ENCODE assay signal across 11 cellular contexts in the genomic region with DNA sequence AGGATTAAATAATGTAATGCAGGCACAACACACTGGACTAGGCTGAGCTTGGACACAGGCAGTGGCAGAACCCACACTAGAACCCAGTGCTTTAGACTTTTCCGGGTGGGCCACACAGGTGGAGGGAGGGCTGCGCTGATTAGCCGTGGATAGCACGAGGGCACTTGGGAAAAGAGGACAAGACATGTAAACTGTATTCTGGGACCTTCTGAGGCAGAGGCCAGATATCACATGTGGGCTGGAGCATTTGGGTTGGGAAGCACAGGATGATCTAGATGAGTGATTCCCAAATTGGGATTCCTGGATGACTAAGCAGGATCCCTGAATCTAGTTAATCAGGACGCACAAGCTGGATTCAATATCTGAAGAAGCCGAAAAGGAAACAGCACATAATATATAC. TPM values are rescaled to one million over a fixed set of nuclear protein-coding genes. Genes with fewer than 3 reads are reported as not detected.
DNase-seq lines count a peak whose midpoint lies in the region; ATAC-seq and TF ChIP-seq lines count a peak whose summit lies in the region.
"Had no signal": no experiment of that assay in that cellular context is flagged by ENCODE, and none has a peak within 500 bp of the region (broad histone marks: within the 10 kb centered on the region; RNA-seq: fewer than 3 reads in every experiment).

No MANE protein-coding gene starts in this region.

- intact Hi-C loops in lower lobe of right lung (cut with DNase I), result no loop called here

- no peak overlapping the region for H3K4me3 ChIP-seq in HUES48 (ENCODE audit: low read depth, low read length)
- no peak overlapping the region for H3K4me3 ChIP-seq in choroid plexus epithelial cell (ENCODE audit: low read depth, low read length)
- no peak overlapping the region for H3K4me3 ChIP-seq in lower lobe of right lung

- no peak overlapping the region for H3K9ac ChIP-seq in HUES48 (ENCODE audit: low read depth, low read length)

- H3K36me3 ChIP-seq in HUES48 (ENCODE audit: control insufficient read depth, insufficient read depth, low read length) (no peaks in the 10 kb centered on the region), lower lobe of right lung (peaks cover 5% of the 10 kb centered on the region)

- H3K27me3 ChIP-seq in HUES48 (ENCODE audit: control insufficient read depth, insufficient read depth, low read length), result peaks cover 53% of the 10 kb centered on the region
- no peaks in the 10 kb centered on the region for H3K27me3 ChIP-seq in lower lobe of right lung (ENCODE audit: low read depth)

- ATAC-seq in lower lobe of right lung, result no peak
- ATAC-seq in GM21717 (IDR thresholded peaks at IDR 0.05; ENCODE audit: unreplicated experiment), result no peak
- no peak for ATAC-seq in GM19463 (IDR thresholded peaks at IDR 0.05; ENCODE audit: unreplicated experiment)

- DNase-seq in choroid plexus epithelial cell (ENCODE audit: low read depth), result peak; percentile 19
- DNase-seq in lower lobe of right lung, result no peak
- no peak for DNase-seq in NCI-H748 (lab: John Stamatoyannopoulos, UW; ENCODE audit: unreplicated experiment)
- DNase-seq in effector CD8-positive, alpha-beta T cell (lab: John Stamatoyannopoulos, UW), result no peak
- DNase-seq: activated CD4-positive, CD25-positive, alpha-beta regulatory T cell treated with anti-CD3 and anti-CD28 coated beads, Interleukin-2, amount 50 U/mL, for 72 hours; NCI-H146; stimulated activated CD4-positive, alpha-beta T cell treated with anti-CD3 and anti-CD28 coated beads, Interleukin-4, amount 100 ng/mL, for 24 hours had no signal

- H3K9me3 ChIP-seq in HUES48 (ENCODE audit: control insufficient read depth, insufficient read depth, low read length) (no peaks in the 10 kb centered on the region), lower lobe of right lung (no peaks in the 10 kb centered on the region)

- H3K4me1 ChIP-seq in HUES48 (ENCODE audit: control insufficient read depth, insufficient read depth, low read length) (peaks cover 59% of the 10 kb centered on the region), lower lobe of right lung (peaks cover 100% of the 10 kb centered on the region)

- no peak for TF ChIP-seq CTCF in choroid plexus epithelial cell (conservative IDR thresholded peaks at IDR 0.05; ENCODE audit: low read depth, low read length)
- TF ChIP-seq CTCF in lower lobe of right lung (IDR thresholded peaks at IDR 0.05), result no peak

- H3K27ac ChIP-seq in HUES48 (ENCODE audit: low read depth, low read length) (peak overlapping the region; percentile 92), lower lobe of right lung (peak overlapping the region; percentile 84), temporal lobe (ENCODE audit: low read depth, low read length) (peak overlapping the region; percentile 79)

RNA-seq across cellular contexts. Expression of a gene that starts 20.3 kb away (rescaled TPM):
- total RNA-seq in lower lobe of right lung, result not detected
- total RNA-seq in temporal lobe, result not detected
